24 cellular contexts compared by ENCODE assay signal in the genomic region with DNA sequence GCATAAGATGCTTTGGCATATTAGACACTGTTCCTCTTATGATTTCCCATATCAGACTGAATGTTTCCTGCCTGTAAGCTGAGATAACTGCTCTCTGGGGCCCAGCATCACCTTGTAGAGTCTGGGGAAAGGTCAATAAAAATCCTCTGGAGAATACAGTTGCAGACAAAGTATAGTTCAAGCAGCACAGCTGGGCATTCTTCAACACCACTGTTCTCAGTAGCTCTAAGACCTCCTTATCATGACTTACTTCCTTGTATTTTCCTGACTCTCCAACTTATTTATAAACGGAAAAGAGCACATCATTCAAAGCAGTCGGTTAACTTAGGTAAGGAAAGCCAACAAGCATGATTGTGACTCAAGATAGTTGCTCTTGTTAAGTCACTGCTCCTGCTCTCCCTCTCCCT.
"Had no signal": no experiment of that assay in that cellular context is flagged by ENCODE, and none has a peak within 500 bp of the region (broad histone marks: within the 10 kb centered on the region; RNA-seq: fewer than 3 reads in every experiment).

No MANE protein-coding gene starts in this region.

- H3K27ac ChIP-seq: coronary artery, esophagus squamous epithelium, left lung, prostate gland, suprapubic skin, transverse colon, uterus, WERI-Rb-1 had no signal

- H3K27me3 ChIP-seq: esophagus squamous epithelium, left lung, suprapubic skin, transverse colon, uterus had no signal

- H3K36me3 ChIP-seq: esophagus squamous epithelium, left lung, prostate gland, suprapubic skin, transverse colon, uterus, WERI-Rb-1 had no signal

- H3K9me3 ChIP-seq: esophagus squamous epithelium, left lung, prostate gland, suprapubic skin, transverse colon, uterus had no signal

- ATAC-seq: activated naive CD8-positive, alpha-beta T cell treated with anti-CD3 and anti-CD28 coated beads, Interleukin-2, amount 50 U/mL, for 24 hours; left lung; sciatic nerve; stimulated activated naive CD8-positive, alpha-beta T cell treated with anti-CD3 and anti-CD28 coated beads, Interleukin-15, amount 100 ng/mL, for 72 hours had no signal

- DNase-seq: activated CD4-positive, alpha-beta T cell treated with anti-CD3 and anti-CD28 coated beads for 1 hour; activated CD8-positive, alpha-beta memory T cell treated with anti-CD3 and anti-CD28 coated beads for 24 hours; activated CD8-positive, alpha-beta memory T cell treated with anti-CD3 and anti-CD28 coated beads, Interleukin-2, amount 50 U/mL, for 48 hours; activated effector memory CD4-positive, alpha-beta T cell treated with Interleukin-2 at 50 U/mL for 16 hours; activated naive CD4-positive, alpha-beta T cell treated with anti-CD3 and anti-CD28 coated beads, Interleukin-2, amount 10 ng/mL, durations not matched to agents 7 days and 5 days; activated naive CD8-positive, alpha-beta T cell treated with anti-CD3 and anti-CD28 coated beads, Interleukin-2, amount 50 U/mL, for 24 hours; activated T-cell treated with anti-CD3 and anti-CD28 coated beads, Interleukin-2, amount 50 U/mL, for 48 hours; anterior cingulate cortex; esophagus squamous epithelium; foreskin fibroblast; kidney; left lung; stimulated activated CD4-positive, alpha-beta T cell treated with anti-CD3 and anti-CD28 coated beads, Interleukin-4, amount 100 ng/mL, for 1 hour; stimulated activated naive CD8-positive, alpha-beta T cell treated with anti-CD3 and anti-CD28 coated beads, Interleukin-15, amount 100 ng/mL, for 72 hours; T-helper 1 cell; T-helper 9 cell; transverse colon; uterus; WERI-Rb-1 had no signal

- H3K4me1 ChIP-seq: left lung, prostate gland, suprapubic skin, uterus had no signal

- H3K4me2 ChIP-seq: smooth muscle cell had no signal

- H3K4me3 ChIP-seq: coronary artery, esophagus squamous epithelium, left lung, prostate gland, smooth muscle cell, suprapubic skin, transverse colon, uterus had no signal
